Comparison of ENCODE assay signal across 1 cellular context in the genomic region with DNA sequence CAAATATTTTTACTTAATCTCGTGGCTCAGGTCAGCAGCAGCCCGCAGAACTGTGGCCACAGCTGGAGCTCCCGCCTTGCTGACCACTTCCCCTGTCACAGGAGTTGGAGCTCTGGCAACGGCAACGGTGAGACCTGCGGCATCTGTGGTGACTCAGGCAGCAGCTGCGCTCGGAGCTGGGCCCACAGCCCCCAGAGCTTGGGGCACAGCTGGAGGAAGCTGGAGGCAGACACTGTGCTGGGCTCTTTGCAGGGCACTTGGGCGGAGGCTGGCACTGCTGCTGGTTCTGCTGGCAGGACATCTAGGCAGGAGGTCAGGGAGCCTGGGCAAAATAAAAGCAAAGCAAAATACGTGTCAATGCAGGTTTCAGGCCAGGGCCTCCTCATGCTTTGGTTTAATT.
TF ChIP-seq lines count a peak whose summit lies in the region.

TSS of gene LCE3A (minus strand) at position 301 of the 400 bp plus-strand sequence. CDS start at position 301, 0 bp downstream.

TF ChIP-seq in SK-N-SH treated with all-trans-retinoic acid at 6 μM for 48 hours, 23 proteins besides CTCF, POLR2A, EP300 and RAD21 (continued from another document):
- TF ChIP-seq POU6F1 (CRISPR knock-in tag; IDR thresholded peaks at IDR 0.05; ENCODE audit: borderline replicate concordance, low read depth) (no peak), ZFP30 (CRISPR knock-in tag; IDR thresholded peaks at IDR 0.05) (no peak), TOX (CRISPR knock-in tag; IDR thresholded peaks at IDR 0.05; ENCODE audit: borderline replicate concordance) (no peak), PPARA (CRISPR knock-in tag; IDR thresholded peaks at IDR 0.05; ENCODE audit: borderline replicate concordance) (no peak), ESRRG (CRISPR knock-in tag; IDR thresholded peaks at IDR 0.05) (no peak), ZNF8 (CRISPR knock-in tag; IDR thresholded peaks at IDR 0.05) (no peak), ZNF565 (CRISPR knock-in tag; conservative IDR thresholded peaks at IDR 0.05; ENCODE audit: low read depth) (no peak), PATZ1 (CRISPR knock-in tag; IDR thresholded peaks at IDR 0.05; ENCODE audit: borderline replicate concordance) (no peak), ZC3H10 (CRISPR knock-in tag; IDR thresholded peaks at IDR 0.05) (no peak), OSR1 (CRISPR knock-in tag; IDR thresholded peaks at IDR 0.05) (no peak), BACH2 (CRISPR knock-in tag; IDR thresholded peaks at IDR 0.05; ENCODE audit: borderline replicate concordance) (no peak), TCF4 (CRISPR knock-in tag; IDR thresholded peaks at IDR 0.05; ENCODE audit: borderline replicate concordance) (no peak), ZNF70 (CRISPR knock-in tag; IDR thresholded peaks at IDR 0.05) (no peak)
- TF ChIP-seq, protein P1, sequence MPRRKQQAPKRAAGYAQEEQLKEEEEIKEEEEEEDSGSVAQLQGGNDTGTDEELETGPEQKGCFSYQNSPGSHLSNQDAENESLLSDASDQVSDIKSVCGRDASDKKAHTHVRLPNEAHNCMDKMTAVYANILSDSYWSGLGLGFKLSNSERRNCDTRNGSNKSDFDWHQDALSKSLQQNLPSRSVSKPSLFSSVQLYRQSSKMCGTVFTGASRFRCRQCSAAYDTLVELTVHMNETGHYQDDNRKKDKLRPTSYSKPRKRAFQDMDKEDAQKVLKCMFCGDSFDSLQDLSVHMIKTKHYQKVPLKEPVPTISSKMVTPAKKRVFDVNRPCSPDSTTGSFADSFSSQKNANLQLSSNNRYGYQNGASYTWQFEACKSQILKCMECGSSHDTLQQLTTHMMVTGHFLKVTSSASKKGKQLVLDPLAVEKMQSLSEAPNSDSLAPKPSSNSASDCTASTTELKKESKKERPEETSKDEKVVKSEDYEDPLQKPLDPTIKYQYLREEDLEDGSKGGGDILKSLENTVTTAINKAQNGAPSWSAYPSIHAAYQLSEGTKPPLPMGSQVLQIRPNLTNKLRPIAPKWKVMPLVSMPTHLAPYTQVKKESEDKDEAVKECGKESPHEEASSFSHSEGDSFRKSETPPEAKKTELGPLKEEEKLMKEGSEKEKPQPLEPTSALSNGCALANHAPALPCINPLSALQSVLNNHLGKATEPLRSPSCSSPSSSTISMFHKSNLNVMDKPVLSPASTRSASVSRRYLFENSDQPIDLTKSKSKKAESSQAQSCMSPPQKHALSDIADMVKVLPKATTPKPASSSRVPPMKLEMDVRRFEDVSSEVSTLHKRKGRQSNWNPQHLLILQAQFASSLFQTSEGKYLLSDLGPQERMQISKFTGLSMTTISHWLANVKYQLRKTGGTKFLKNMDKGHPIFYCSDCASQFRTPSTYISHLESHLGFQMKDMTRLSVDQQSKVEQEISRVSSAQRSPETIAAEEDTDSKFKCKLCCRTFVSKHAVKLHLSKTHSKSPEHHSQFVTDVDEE (CRISPR knock-in tag; IDR thresholded peaks at IDR 0.05) = no peak
